In genomic region chr22:38467904-38468760, GRCh38 we compare ENCODE assay signal across 8 cellular contexts. TPM values are rescaled to one million over a fixed set of nuclear protein-coding genes. Genes with fewer than 3 reads are reported as not detected.
DNase-seq lines count a peak whose midpoint lies in the region; TF ChIP-seq lines count a peak whose summit lies in the region.

KDELR3 (plus strand) TSS chr22:38468096; CDS start chr22:38468234, 138 bp downstream.

- H3K4me3 ChIP-seq in MM.1S (ENCODE audit: low read length) = peak within 1 kb of the TSS; percentile 50
- peak within 1 kb of the TSS; percentile 46 for H3K4me3 ChIP-seq in thymus (ENCODE audit: low read length)

- H3K4me1 Mint-ChIP-seq in nephron progenitor cell = peaks cover 30% of the 10 kb centered on the region

- peak within 1 kb of the TSS; percentile 80 for H3K4me3 Mint-ChIP-seq in nephron progenitor cell

- H3K79me2 ChIP-seq in MM.1S (ENCODE audit: low read length) = no peaks in the 10 kb centered on the region

- no peak within 1 kb of the TSS for H3K27ac ChIP-seq in MM.1S (ENCODE audit: low read length)
- H3K27ac ChIP-seq in thymus (ENCODE audit: low read depth) = no peak within 1 kb of the TSS

- H4K20me1 ChIP-seq in MM.1S (ENCODE audit: insufficient read depth, low read length) = no peaks in the 10 kb centered on the region

- DNase-seq in EL = peak; percentile 83
- DNase-seq in MM.1S = no peak
- peak; percentile 49 for DNase-seq in activated T-cell treated with anti-CD3 and anti-CD28 coated beads, Interleukin-2, amount 50 U/mL, for 1 hour
- peak; percentile 45 for DNase-seq in fibroblast of peridontal ligament (ENCODE audit: extremely low read depth)
- DNase-seq in nephron progenitor cell = peak; percentile 71
- DNase-seq in cerebellar cortex (ENCODE audit: low spot score) = no peak
- no peak for DNase-seq in NCI-H1694 (lab: John Stamatoyannopoulos, UW)

- H3K9me2 ChIP-seq in MM.1S (replicated peaks; ENCODE audit: insufficient read depth, low read length) = no peaks in the 10 kb centered on the region

- TF ChIP-seq CTCF in MM.1S (IDR thresholded peaks at IDR 0.05; ENCODE audit: low read length) = peak; percentile 9
- TF ChIP-seq CTCF in nephron progenitor cell (IDR thresholded peaks at IDR 0.05) = peak; percentile 27

- H3K4me1 ChIP-seq in MM.1S (ENCODE audit: low read length) (peaks cover 7% of the 10 kb centered on the region; the same call in 1 of the 2 replicates), thymus (ENCODE audit: control insufficient read depth, insufficient read depth, low read length) (peaks cover 18% of the 10 kb centered on the region)

- no peaks in the 10 kb centered on the region for H3K36me3 Mint-ChIP-seq in nephron progenitor cell (ENCODE audit: low read depth)

- peak within 1 kb of the TSS; percentile 84 for H2AFZ ChIP-seq in MM.1S (ENCODE audit: low read length)

- H3K9me3 ChIP-seq in MM.1S (replicated peaks; ENCODE audit: insufficient read depth, low read length) = no peaks in the 10 kb centered on the region
- no peaks in the 10 kb centered on the region for H3K9me3 ChIP-seq in thymus (ENCODE audit: control insufficient read depth)

- H3K27ac Mint-ChIP-seq in nephron progenitor cell = peak within 1 kb of the TSS; percentile 48

- peak within 1 kb of the TSS; percentile 37; the same call in 1 of the 2 replicates for H3K9ac ChIP-seq in MM.1S (ENCODE audit: low read length)

- H3K27me3 ChIP-seq in MM.1S (replicated peaks; ENCODE audit: insufficient read depth, low read length) (peaks cover 29% of the 10 kb centered on the region), thymus (ENCODE audit: control insufficient read depth, insufficient read depth) (peaks cover 5% of the 10 kb centered on the region)

- H3K27me3 Mint-ChIP-seq in nephron progenitor cell (ENCODE audit: low read depth, poor library complexity) = peaks cover 12% of the 10 kb centered on the region

- 6% methylated on average over 61 of the region's 61 CpGs for WGBS in thymus

- H3K4me2 ChIP-seq in MM.1S (ENCODE audit: low read depth, low read length) = peak within 1 kb of the TSS; percentile 85; the same call in 1 of the 2 replicates

- no peaks in the 10 kb centered on the region for H3K36me3 ChIP-seq in MM.1S (replicated peaks; ENCODE audit: insufficient read depth, low read length)
- H3K36me3 ChIP-seq in thymus (ENCODE audit: control insufficient read depth, insufficient read depth) = no peaks in the 10 kb centered on the region

- H3F3A ChIP-seq in MM.1S (ENCODE audit: insufficient read depth, low read length) = no peaks in the 10 kb centered on the region

- H3K9me3 Mint-ChIP-seq in nephron progenitor cell = no peaks in the 10 kb centered on the region

RNA-seq across cellular contexts. Expression of gene KDELR3, which starts in this region (rescaled TPM):
- polyA plus RNA-seq in thymus = 1.9 TPM

Comparison
In these comparisons a context has a peak if more than half of its experiments do, and no peak if none do; other contexts are left out.
1. DNase-seq: peak in EL (single experiment), activated T-cell treated with anti-CD3 and anti-CD28 coated beads, Interleukin-2, amount 50 U/mL, for 1 hour (single experiment), fibroblast of peridontal ligament (single experiment) and nephron progenitor cell (single experiment); none in MM.1S (single experiment), cerebellar cortex (single experiment) and NCI-H1694 (single experiment).